1 cellular context compared by ENCODE assay signal in the genomic region with DNA sequence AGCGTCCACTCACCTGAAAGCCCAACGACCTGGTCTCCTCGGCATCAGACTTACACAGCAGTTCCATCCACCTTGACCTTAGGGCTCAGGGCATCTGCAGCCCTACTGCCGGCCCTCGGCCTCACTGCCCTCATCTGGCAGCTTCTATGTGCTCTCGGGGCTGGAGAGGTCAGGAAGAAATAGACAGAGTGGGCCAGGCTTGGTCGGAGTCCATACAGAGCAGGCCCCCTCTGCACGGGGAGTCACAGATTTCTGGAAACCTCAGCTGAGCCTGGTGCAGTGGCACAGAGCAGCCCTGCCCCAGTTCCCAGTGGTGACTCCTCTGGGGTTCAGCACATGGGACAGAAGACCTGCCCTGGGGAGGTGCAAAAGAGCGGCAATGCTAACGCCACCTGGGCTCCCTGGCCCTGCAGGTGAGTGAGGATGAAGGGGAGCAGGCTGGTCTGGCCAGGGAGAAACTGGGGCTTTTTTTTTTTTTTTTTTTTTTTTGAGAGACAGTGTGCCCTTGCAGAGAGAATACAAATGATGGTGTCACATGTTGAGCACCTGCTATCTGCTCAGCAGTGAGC.
TF ChIP-seq lines count a peak whose summit lies in the region.

No MANE protein-coding gene starts in this region.

TF ChIP-seq in HCT116, 20 proteins besides CTCF, POLR2A, EP300 and RAD21 (continued from another document):
- TF ChIP-seq, protein P1, sequence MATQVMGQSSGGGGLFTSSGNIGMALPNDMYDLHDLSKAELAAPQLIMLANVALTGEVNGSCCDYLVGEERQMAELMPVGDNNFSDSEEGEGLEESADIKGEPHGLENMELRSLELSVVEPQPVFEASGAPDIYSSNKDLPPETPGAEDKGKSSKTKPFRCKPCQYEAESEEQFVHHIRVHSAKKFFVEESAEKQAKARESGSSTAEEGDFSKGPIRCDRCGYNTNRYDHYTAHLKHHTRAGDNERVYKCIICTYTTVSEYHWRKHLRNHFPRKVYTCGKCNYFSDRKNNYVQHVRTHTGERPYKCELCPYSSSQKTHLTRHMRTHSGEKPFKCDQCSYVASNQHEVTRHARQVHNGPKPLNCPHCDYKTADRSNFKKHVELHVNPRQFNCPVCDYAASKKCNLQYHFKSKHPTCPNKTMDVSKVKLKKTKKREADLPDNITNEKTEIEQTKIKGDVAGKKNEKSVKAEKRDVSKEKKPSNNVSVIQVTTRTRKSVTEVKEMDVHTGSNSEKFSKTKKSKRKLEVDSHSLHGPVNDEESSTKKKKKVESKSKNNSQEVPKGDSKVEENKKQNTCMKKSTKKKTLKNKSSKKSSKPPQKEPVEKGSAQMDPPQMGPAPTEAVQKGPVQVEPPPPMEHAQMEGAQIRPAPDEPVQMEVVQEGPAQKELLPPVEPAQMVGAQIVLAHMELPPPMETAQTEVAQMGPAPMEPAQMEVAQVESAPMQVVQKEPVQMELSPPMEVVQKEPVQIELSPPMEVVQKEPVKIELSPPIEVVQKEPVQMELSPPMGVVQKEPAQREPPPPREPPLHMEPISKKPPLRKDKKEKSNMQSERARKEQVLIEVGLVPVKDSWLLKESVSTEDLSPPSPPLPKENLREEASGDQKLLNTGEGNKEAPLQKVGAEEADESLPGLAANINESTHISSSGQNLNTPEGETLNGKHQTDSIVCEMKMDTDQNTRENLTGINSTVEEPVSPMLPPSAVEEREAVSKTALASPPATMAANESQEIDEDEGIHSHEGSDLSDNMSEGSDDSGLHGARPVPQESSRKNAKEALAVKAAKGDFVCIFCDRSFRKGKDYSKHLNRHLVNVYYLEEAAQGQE (IDR thresholded peaks at IDR 0.05; ENCODE audit: low read depth): no peak
- TF ChIP-seq ZNF274 (IDR thresholded peaks at IDR 0.05; ENCODE audit: low read depth, low read length) (no peak), CBX3 (IDR thresholded peaks at IDR 0.05; ENCODE audit: low read depth) (no peak), EGR1 (IDR thresholded peaks at IDR 0.05; ENCODE audit: low read depth) (no peak), SP1 (IDR thresholded peaks at IDR 0.05; ENCODE audit: low read depth) (no peak), SIN3A (IDR thresholded peaks at IDR 0.05; ENCODE audit: low read depth) (no peak), ZBTB33 (IDR thresholded peaks at IDR 0.05; ENCODE audit: extremely low read depth, insufficient replicate concordance, low read length) (no peak), ELF1 (IDR thresholded peaks at IDR 0.05; ENCODE audit: borderline replicate concordance, low read depth) (no peak), EZH2 (IDR thresholded peaks at IDR 0.05) (no peak), TCF7L2 (IDR thresholded peaks at IDR 0.05; ENCODE audit: borderline replicate concordance, extremely low read depth, insufficient read depth, insufficient read length) (no peak), YY1 (IDR thresholded peaks at IDR 0.05; ENCODE audit: extremely low read depth, insufficient replicate concordance, low read depth, low read length) (no peak), ATF3 (IDR thresholded peaks at IDR 0.05) (no peak)
- TF ChIP-seq, protein P2, sequence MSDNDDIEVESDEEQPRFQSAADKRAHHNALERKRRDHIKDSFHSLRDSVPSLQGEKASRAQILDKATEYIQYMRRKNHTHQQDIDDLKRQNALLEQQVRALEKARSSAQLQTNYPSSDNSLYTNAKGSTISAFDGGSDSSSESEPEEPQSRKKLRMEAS (IDR thresholded peaks at IDR 0.05): no peak
